In genomic region chr14:44309336-44309735, GRCh38 we compare ENCODE assay signal across 17 cellular contexts.
DNase-seq lines count a peak whose midpoint lies in the region.
"Had no signal": no experiment of that assay in that cellular context is flagged by ENCODE, and none has a peak within 500 bp of the region (broad histone marks: within the 10 kb centered on the region; RNA-seq: fewer than 3 reads in every experiment).

No MANE protein-coding gene starts in this region.

- no peak overlapping the region for H3K4me3 ChIP-seq in HAP-1
- H3K4me3 ChIP-seq: K562 had no signal

- no peaks in the 10 kb centered on the region for H3K9me3 ChIP-seq in HAP-1
- H3K9me3 ChIP-seq: BE2C had no signal

- H3K4me1 ChIP-seq in HAP-1: peaks cover 9% of the 10 kb centered on the region
- H3K4me1 ChIP-seq: BE2C had no signal

- DNase-seq in Daoy (ENCODE audit: low read depth): peak; percentile 5
- peak; percentile 15 to 90 for DNase-seq in HAP-1 (ENCODE audit: low spot score in 2 of 2)
- peak; percentile 87 for DNase-seq in SK-MEL-5 (ENCODE audit: low read depth, low spot score)
- DNase-seq in renal cortical epithelial cell (ENCODE audit: low read depth): peak; percentile 4
- DNase-seq in NCI-H2081 (lab: John Stamatoyannopoulos, UW): no peak
- DNase-seq in GM19238 (ENCODE audit: insufficient read length, low spot score): no peak
- DNase-seq in COR-L47 (lab: John Stamatoyannopoulos, UW): no peak
- DNase-seq: ACHN; BE2C; C1 segment of cervical spinal cord; CD4-positive, CD25-positive, alpha-beta regulatory T cell; CD8-positive, alpha-beta memory T cell; DMS153; DND-41; HCEC 1CT; IMR-90 had no signal

- no peaks in the 10 kb centered on the region for H3K36me3 ChIP-seq in HAP-1 (replicated peaks)
- H3K36me3 ChIP-seq: BE2C had no signal

- H3K27me3 ChIP-seq in HAP-1 (ENCODE audit: low read depth): no peaks in the 10 kb centered on the region
- H3K27me3 ChIP-seq: BE2C had no signal

- in situ Hi-C loops in HAP-1 (cut with MboI; ENCODE audit: low sequenced_read_pairs) (no loop called here), SK-MEL-5 (cut with HindIII; ENCODE audit: low pct_unique_long_range_greater_than_20kb, low sequenced_read_pairs) (no loop called here)

Comparison
In these comparisons a context has a peak if more than half of its experiments do, and no peak if none do; other contexts are left out.
1. DNase-seq: peak in Daoy (single experiment), HAP-1 (2 of 2), SK-MEL-5 (single experiment) and renal cortical epithelial cell (single experiment); none in NCI-H2081 (0 of 2), GM19238 (single experiment) and COR-L47 (single experiment).